Comparison of ENCODE assay signal across 24 cellular contexts in the genomic region with DNA sequence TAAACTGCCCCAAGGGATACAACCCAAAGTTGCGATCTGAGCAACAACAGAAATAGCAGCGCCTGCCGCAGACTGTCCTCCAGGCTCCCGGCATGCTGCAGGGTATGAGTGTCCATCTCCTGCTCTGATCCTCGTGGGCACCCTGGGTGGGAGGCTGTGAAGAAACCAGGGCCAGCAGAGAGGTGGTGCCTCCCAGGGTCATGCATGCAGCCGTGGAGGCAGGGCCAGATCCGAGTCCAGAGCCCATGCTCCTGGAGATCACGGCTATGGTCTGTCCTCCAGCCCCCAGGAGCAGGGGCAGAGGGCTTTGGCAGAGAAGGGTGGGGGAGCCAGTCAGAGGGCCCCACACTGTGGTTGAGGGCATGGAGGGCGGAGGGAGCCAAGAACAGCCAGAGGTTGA. TPM values are rescaled to one million over a fixed set of nuclear protein-coding genes. Genes with fewer than 3 reads are reported as not detected.
"Had no signal": no experiment of that assay in that cellular context is flagged by ENCODE, and none has a peak within 500 bp of the region (broad histone marks: within the 10 kb centered on the region; RNA-seq: fewer than 3 reads in every experiment).

No MANE protein-coding gene starts in this region.

- H3K4me1 ChIP-seq: breast epithelium, sigmoid colon, upper lobe of right lung had no signal

- H3K27ac ChIP-seq: esophagus muscularis mucosa, sigmoid colon, SJCRH30, upper lobe of right lung, WERI-Rb-1 had no signal

- DNase-seq: activated CD4-positive, alpha-beta T cell treated with anti-CD3 and anti-CD28 coated beads, Interleukin-2, amount 50 U/mL, for 1 hour; activated CD4-positive, CD25-positive, alpha-beta regulatory T cell treated with anti-CD3 and anti-CD28 coated beads, Interleukin-2, amount 50 U/mL, for 72 hours; activated gamma-delta T cell treated with Interleukin-2 at 50 U/mL for 16 hours; activated T-cell treated with anti-CD3 and anti-CD28 coated beads, Interleukin-2, amount 50 U/mL, for 1 hour; effector memory CD8-positive, alpha-beta T cell; mammary epithelial cell; midbrain; natural killer cell; SJCRH30; stimulated activated CD4-positive, alpha-beta T cell treated with anti-CD3 and anti-CD28 coated beads, Interleukin-2, amount 100 ng/mL, for 48 hours; stimulated activated CD8-positive, alpha-beta memory T cell treated with anti-CD3 and anti-CD28 coated beads, Interleukin-4, amount 100 ng/mL, for 48 hours; stimulated activated naive CD4-positive, alpha-beta T cell; T-helper 1 cell; WERI-Rb-1 had no signal

- H3K4me3 ChIP-seq: breast epithelium, esophagus muscularis mucosa, left lung, sigmoid colon, SJCRH30, upper lobe of right lung had no signal

- H3K36me3 ChIP-seq: breast epithelium, sigmoid colon, SJCRH30, upper lobe of right lung, WERI-Rb-1 had no signal

- ATAC-seq: effector memory CD8-positive, alpha-beta T cell; left lung; natural killer cell; upper lobe of right lung had no signal

- H3K9me3 ChIP-seq: breast epithelium, esophagus muscularis mucosa, left lung, sigmoid colon, SJCRH30, upper lobe of right lung had no signal

- FAIRE-seq: astrocyte, endothelial cell of umbilical vein, frontal cortex, TTC549 had no signal

- H3K27me3 ChIP-seq: sigmoid colon had no signal

RNA-seq across cellular contexts. Expression of a gene that starts 29.0 kb away (rescaled TPM):
- total RNA-seq: dermis microvascular lymphatic vessel endothelial cell, endothelial cell of umbilical vein, mammary epithelial cell, SJCRH30 had no signal
- polyA plus RNA-seq: endothelial cell of umbilical vein had no signal
